In genomic region chr17:17823433-17824118, GRCh38 we compare ENCODE assay signal across 8 cellular contexts. TPM values are rescaled to one million over a fixed set of nuclear protein-coding genes. Genes with fewer than 3 reads are reported as not detected.
DNase-seq lines count a peak whose midpoint lies in the region; ATAC-seq and TF ChIP-seq lines count a peak whose summit lies in the region.

No MANE protein-coding gene starts in this region.

- peak overlapping the region; percentile 83 to 90 (median 86) for H3K27ac ChIP-seq in sigmoid colon

- WGBS in sigmoid colon, 2 donors, result 1 to 2% methylated on average over 69 of the region's 69 CpGs

- intact Hi-C loops in sigmoid colon (cut with DNase I), result loop anchor here (2.0 kb wide), 1 partner anchor 13 kb away; the partner anchor contains the start of gene SREBF1

- TF ChIP-seq EP300 in sigmoid colon (IDR thresholded peaks at IDR 0.05), result peak in 1 of 4 donors; percentile 53

- ATAC-seq in HG02678 (IDR thresholded peaks at IDR 0.05; ENCODE audit: unreplicated experiment), result peak; percentile 85

- peaks cover 0 to 86% (median 81%) of the 10 kb centered on the region in 4 donors for H3K4me1 ChIP-seq in sigmoid colon

- TF ChIP-seq POLR2A in sigmoid colon (IDR thresholded peaks at IDR 0.05), result peak in 1 of 2 donors; percentile 48

- no peaks in the 10 kb centered on the region for H3K9me3 ChIP-seq in sigmoid colon

- peak overlapping the region; percentile 54 for H3K4me3 ChIP-seq in astrocyte of the cerebellum (ENCODE audit: low read depth, low read length)
- peak overlapping the region; percentile 32 to 55 (median 52) for H3K4me3 ChIP-seq in sigmoid colon

- no peak for TF ChIP-seq CTCF in astrocyte of the cerebellum (IDR thresholded peaks at IDR 0.05; ENCODE audit: low read depth, low read length, missing control alignments)
- TF ChIP-seq CTCF in sigmoid colon (IDR thresholded peaks at IDR 0.05), result no peak

- DNase-seq in NCI-H1417 (lab: John Stamatoyannopoulos, UW), result peak; percentile 82 to 94 (median 89)
- DNase-seq in NCI-H1417 treated with DMSO at 0.1 percent for 48 hours (lab: John Stamatoyannopoulos, UW), result no peak
- peak; percentile 88 for DNase-seq in NCI-H1436 treated with DMSO at 0.1 percent for 48 hours (lab: John Stamatoyannopoulos, UW)
- DNase-seq in T-helper 9 cell, result peak; percentile 70
- DNase-seq in astrocyte of the cerebellum (ENCODE audit: low read depth), result no peak
- peak in 49 of 51 donors; percentile 41 to 92 (median 82) for DNase-seq in hypothalamus (lab: John Stamatoyannopoulos, UW)
- peak; percentile 96 for DNase-seq in sigmoid colon

- no peaks in the 10 kb centered on the region for H3K27me3 ChIP-seq in sigmoid colon

- peaks cover 10 to 21% (median 12%) of the 10 kb centered on the region in 4 donors for H3K36me3 ChIP-seq in sigmoid colon

- in situ Hi-C loops in astrocyte of the cerebellum (cut with HindIII; ENCODE audit: low sequenced_read_pairs), result no loop called here

RNA-seq across cellular contexts. Expression of gene SREBF1, which starts 13.2 kb away (rescaled TPM):
- total RNA-seq in sigmoid colon, result 10 to 100 TPM; 26.0 to 53.5 (median 43.5) TPM
- 100 to 1,000 TPM in 1 of 3 donors, 10 to 100 TPM in 2; 10.2 to 172 (median 14.3) TPM for polyA plus RNA-seq in sigmoid colon

Comparison
In these comparisons a context has a peak if more than half of its experiments do, and no peak if none do; other contexts are left out.
1. DNase-seq: peak in NCI-H1417 (3 of 3), NCI-H1436 treated with DMSO at 0.1 percent for 48 hours (single experiment), T-helper 9 cell (single experiment), hypothalamus (49 of 51) and sigmoid colon (single experiment); none in NCI-H1417 treated with DMSO at 0.1 percent for 48 hours (single experiment) and astrocyte of the cerebellum (single experiment).